In genomic region chr6:16236648-16237199, GRCh38 we compare ENCODE assay signal across 8 cellular contexts. TPM values are rescaled to one million over a fixed set of nuclear protein-coding genes. Genes with fewer than 3 reads are reported as not detected.
DNase-seq lines count a peak whose midpoint lies in the region; ATAC-seq, FAIRE-seq and TF ChIP-seq lines count a peak whose summit lies in the region.

No MANE protein-coding gene starts in this region.

- H3K9me3 ChIP-seq in right lobe of liver = no peaks in the 10 kb centered on the region

- DNase-seq in activated T-cell treated with anti-CD3 and anti-CD28 coated beads, Interleukin-2, amount 50 U/mL, for 4 hours = no peak
- no peak for DNase-seq in activated T-cell treated with anti-CD3 and anti-CD28 coated beads, Interleukin-2, amount 50 U/mL, for 48 hours
- DNase-seq in right lobe of liver = peak in 2 of 3 donors; percentile 43 to 61
- no peak for DNase-seq in mesenteric fat pad (ENCODE audit: low spot score)
- DNase-seq in frontal cortex (ENCODE audit: low spot score in 2 of 2) = no peak
- DNase-seq in SW 1271 (lab: John Stamatoyannopoulos, UW) = no peak

- no peak for ATAC-seq in activated T-cell treated with anti-CD3 and anti-CD28 coated beads, Interleukin-2, amount 50 U/mL, for 4 hours
- ATAC-seq in HG03196 (IDR thresholded peaks at IDR 0.05; ENCODE audit: unreplicated experiment) (peak; percentile 43), right lobe of liver (peak in 3 of 4 donors; percentile 7 to 11 (median 10))
- ATAC-seq in activated T-helper 17 cell treated with anti-CD3 and anti-CD28 coated beads, Interleukin-2, amount 50 U/mL, for 72 hours (replicated peaks) = no peak

- no peak for TF ChIP-seq CTCF in right lobe of liver (IDR thresholded peaks at IDR 0.05)

- WGBS in right lobe of liver (ENCODE audit: insufficient coverage, low coverage, low lambda C conversion rate, missing lambda C conversion rate) = 3% methylated on average over 3 of the region's 3 CpGs

- H3K27ac Mint-ChIP-seq in activated T-helper 17 cell treated with anti-CD3 and anti-CD28 coated beads, Interleukin-2, amount 50 U/mL, for 72 hours = no peak overlapping the region

- TF ChIP-seq POLR2A in right lobe of liver (IDR thresholded peaks at IDR 0.05) = no peak

- peaks cover 51% of the 10 kb centered on the region for H3K27me3 Mint-ChIP-seq in activated T-cell treated with anti-CD3 and anti-CD28 coated beads, Interleukin-2, amount 50 U/mL, for 4 hours (ENCODE audit: low read depth)
- H3K27me3 Mint-ChIP-seq in activated T-helper 17 cell treated with anti-CD3 and anti-CD28 coated beads, Interleukin-2, amount 50 U/mL, for 72 hours = peaks cover 26% of the 10 kb centered on the region

- no peaks in the 10 kb centered on the region for H3K9me3 Mint-ChIP-seq in activated T-cell treated with anti-CD3 and anti-CD28 coated beads, Interleukin-2, amount 50 U/mL, for 4 hours
- no peaks in the 10 kb centered on the region for H3K9me3 Mint-ChIP-seq in activated T-helper 17 cell treated with anti-CD3 and anti-CD28 coated beads, Interleukin-2, amount 50 U/mL, for 72 hours

- no peaks in the 10 kb centered on the region for H3K36me3 Mint-ChIP-seq in activated T-cell treated with anti-CD3 and anti-CD28 coated beads, Interleukin-2, amount 50 U/mL, for 4 hours (ENCODE audit: insufficient read depth)
- H3K36me3 Mint-ChIP-seq in activated T-helper 17 cell treated with anti-CD3 and anti-CD28 coated beads, Interleukin-2, amount 50 U/mL, for 72 hours (ENCODE audit: low read depth) = no peaks in the 10 kb centered on the region

- intact Hi-C loops in right lobe of liver (cut with DNase I) = no loop called here

- no peak overlapping the region for H3K4me3 ChIP-seq in right lobe of liver

- no peak for FAIRE-seq in frontal cortex (lab: Jason Lieb, UNC)

- H3K4me3 Mint-ChIP-seq in activated T-cell treated with anti-CD3 and anti-CD28 coated beads, Interleukin-2, amount 50 U/mL, for 4 hours = peak overlapping the region; percentile 67
- H3K4me3 Mint-ChIP-seq in activated T-helper 17 cell treated with anti-CD3 and anti-CD28 coated beads, Interleukin-2, amount 50 U/mL, for 72 hours = peak overlapping the region; percentile 77

- no peaks in the 10 kb centered on the region for H3K36me3 ChIP-seq in right lobe of liver

- H3K4me1 ChIP-seq in right lobe of liver = peaks cover 0 to 26% (median 3%) of the 10 kb centered on the region in 4 donors

- peaks cover 24% of the 10 kb centered on the region for H3K4me1 Mint-ChIP-seq in activated T-cell treated with anti-CD3 and anti-CD28 coated beads, Interleukin-2, amount 50 U/mL, for 4 hours (ENCODE audit: low read depth)
- peaks cover 13% of the 10 kb centered on the region for H3K4me1 Mint-ChIP-seq in activated T-helper 17 cell treated with anti-CD3 and anti-CD28 coated beads, Interleukin-2, amount 50 U/mL, for 72 hours

- H3K27ac ChIP-seq in right lobe of liver = peak overlapping the region in 1 of 3 donors; percentile 6

- H3K27me3 ChIP-seq in right lobe of liver = no peaks in the 10 kb centered on the region

RNA-seq across cellular contexts. Expression of gene GMPR, which starts 1.7 kb away (rescaled TPM):
- 1 to 10 TPM in 1 of 3 donors, under 1 TPM in 2; 0.38 to 1.2 (median 0.58) TPM for total RNA-seq in activated T-cell treated with anti-CD3 and anti-CD28 coated beads, Interleukin-2, amount 50 U/mL, for 4 hours
- total RNA-seq in activated T-helper 17 cell treated with anti-CD3 and anti-CD28 coated beads, Interleukin-2, amount 50 U/mL, for 72 hours = under 1 TPM in 1 of 2 donors, not detected in 1; 0.30 TPM
- 1 to 10 TPM; 3.7 to 6.5 (median 4.9) TPM for total RNA-seq in right lobe of liver
- total RNA-seq in mesenteric fat pad = 5.9 TPM
- 2.4 TPM for total RNA-seq in frontal cortex

Comparison
In these comparisons a context has a peak if more than half of its experiments do, and no peak if none do; other contexts are left out.
1. ATAC-seq: peak in HG03196 (single experiment) and right lobe of liver (3 of 4); none in activated T-cell treated with anti-CD3 and anti-CD28 coated beads, Interleukin-2, amount 50 U/mL, for 4 hours (0 of 2) and activated T-helper 17 cell treated with anti-CD3 and anti-CD28 coated beads, Interleukin-2, amount 50 U/mL, for 72 hours (single experiment).
2. DNase-seq: peak in right lobe of liver (2 of 3); none in activated T-cell treated with anti-CD3 and anti-CD28 coated beads, Interleukin-2, amount 50 U/mL, for 4 hours (single experiment), activated T-cell treated with anti-CD3 and anti-CD28 coated beads, Interleukin-2, amount 50 U/mL, for 48 hours (0 of 2), mesenteric fat pad (single experiment), frontal cortex (0 of 2) and SW 1271 (0 of 2).